25 cellular contexts compared by ENCODE assay signal in the genomic region with DNA sequence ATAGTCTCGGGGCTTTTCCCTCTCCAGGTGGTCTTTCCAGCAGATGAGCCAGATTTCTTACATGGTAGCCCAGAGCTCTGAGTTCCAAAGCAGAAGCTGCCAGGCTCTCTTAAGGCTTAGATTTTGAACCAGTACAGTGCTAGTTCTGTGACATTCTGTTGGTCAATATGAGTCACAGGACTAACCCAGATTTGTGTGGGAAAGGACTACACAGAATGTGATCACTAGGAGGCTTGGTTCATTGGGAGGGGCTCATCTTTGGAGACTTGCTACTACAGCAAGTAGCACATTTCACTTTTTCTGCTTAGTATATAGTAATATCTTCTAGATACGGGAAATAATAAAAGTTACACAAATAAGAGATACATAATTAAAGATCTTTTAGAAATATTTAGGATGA. TPM values are rescaled to one million over a fixed set of nuclear protein-coding genes. Genes with fewer than 3 reads are reported as not detected.
DNase-seq lines count a peak whose midpoint lies in the region; ATAC-seq and TF ChIP-seq lines count a peak whose summit lies in the region.
"Had no signal": no experiment of that assay in that cellular context is flagged by ENCODE, and none has a peak within 500 bp of the region (broad histone marks: within the 10 kb centered on the region; RNA-seq: fewer than 3 reads in every experiment).

No MANE protein-coding gene starts in this region.

- no peaks in the 10 kb centered on the region for H3K36me3 Mint-ChIP-seq in natural killer cell treated with Interleukin-12 subunit alpha and Interleukin-12 subunit beta and Interleukin-15 and Interleukin-18, amount 100 ng/mL, for 72 hours

- H3K4ac ChIP-seq in mesenchymal stem cell (ENCODE audit: low read depth in 1 of 2, low read length in 2 of 2) = no peak overlapping the region
- no peak overlapping the region for H3K4ac ChIP-seq in mesendoderm (ENCODE audit: low read depth, low read length)

- H2AK5ac ChIP-seq in mesenchymal stem cell (ENCODE audit: low read length, severe bottlenecking) = no peak overlapping the region
- H2AK5ac ChIP-seq in mesendoderm (ENCODE audit: low read length) = no peak overlapping the region

- no peak overlapping the region for H3K9ac ChIP-seq in mesenchymal stem cell (ENCODE audit: low read length)
- H3K9ac ChIP-seq in mesendoderm (ENCODE audit: low read length) = no peak overlapping the region

- no peak overlapping the region for H4K91ac ChIP-seq in mesenchymal stem cell (ENCODE audit: low read length)

- DNase-seq in EL = peak; percentile 46
- DNase-seq in RKO (ENCODE audit: low spot score) = peak; percentile 31
- DNase-seq in epithelial cell of prostate (ENCODE audit: low read depth, low spot score) = peak; percentile 26
- peak; percentile 42 for DNase-seq in mesenchymal stem cell
- no peak for DNase-seq in natural killer cell treated with Interleukin-12 subunit alpha and Interleukin-12 subunit beta and Interleukin-15 and Interleukin-18, amount 100 ng/mL, for 72 hours (ENCODE audit: low spot score)
- no peak for DNase-seq in mesendoderm
- no peak for DNase-seq in testis
- DNase-seq: activated CD4-positive, alpha-beta T cell treated with anti-CD3 and anti-CD28 coated beads, Interleukin-2, amount 50 U/mL, for 48 hours; activated naive CD4-positive, alpha-beta T cell treated with Interleukin-2 at 50 U/mL for 16 hours; activated T-cell treated with anti-CD3 and anti-CD28 coated beads for 4 hours; AML-193; aorta; DND-41; immature natural killer cell; Kasumi-1; NCI-H1417 treated with DMSO at 0.1 percent for 48 hours; NCI-H2171; NCI-H69; right cardiac atrium; SHP77 treated with DMSO at 0.1 percent for 48 hours; stimulated activated CD4-positive, alpha-beta T cell treated with anti-CD3 and anti-CD28 coated beads, Interleukin-15, amount 100 ng/mL, for 24 hours; T-helper 1 cell; thyroid gland had no signal

- no peak overlapping the region for H2BK15ac ChIP-seq in mesenchymal stem cell (ENCODE audit: low read depth, poor library complexity, severe bottlenecking)
- H2BK15ac ChIP-seq in mesendoderm (replicated peaks; ENCODE audit: low read depth) = no peak overlapping the region

- H4K5ac ChIP-seq in mesendoderm (ENCODE audit: low read length) = no peak overlapping the region

- H3K4me1 ChIP-seq in mesenchymal stem cell (ENCODE audit: control insufficient read depth, insufficient read depth, low read depth, low read length) (no peaks in the 10 kb centered on the region), mesendoderm (ENCODE audit: control insufficient read depth, low read depth, low read length) (no peaks in the 10 kb centered on the region), testis (no peaks in the 10 kb centered on the region)

- H2BK5ac ChIP-seq in mesenchymal stem cell (ENCODE audit: low read depth, low read length, poor library complexity, severe bottlenecking) = no peak overlapping the region
- no peak overlapping the region for H2BK5ac ChIP-seq in mesendoderm (ENCODE audit: low read length)

- H3K4me2 ChIP-seq in mesenchymal stem cell (ENCODE audit: low read length, poor library complexity, severe bottlenecking) (no peak overlapping the region), mesendoderm (ENCODE audit: low read length) (no peak overlapping the region)

- 100% methylated on average over 1 of the region's 2 CpGs for WGBS in mesenchymal stem cell
- WGBS in mesendoderm (ENCODE audit: extremely low coverage, insufficient coverage, low lambda C conversion rate) = no CpG with 5 or more reads among the region's 2 CpGs
- 50 to 72% methylated on average over 2 of the region's 2 CpGs for WGBS in testis, 2 donors

- H3K79me2 ChIP-seq in mesendoderm (ENCODE audit: control insufficient read depth, insufficient read depth, low read length) = no peaks in the 10 kb centered on the region

- H3K36me3 ChIP-seq in mesenchymal stem cell (ENCODE audit: control insufficient read depth in 1 of 2, insufficient read depth in 2 of 2, low read depth in 1 of 2, low read length in 2 of 2) (peaks cover 10 to 31% of the 10 kb centered on the region in 2 experiments), mesendoderm (ENCODE audit: control insufficient read depth, insufficient read depth, low read length) (peaks cover 4% of the 10 kb centered on the region), testis (ENCODE audit: low read depth, missing control alignments) (no peaks in the 10 kb centered on the region)

- H3K18ac ChIP-seq in mesenchymal stem cell (ENCODE audit: low read depth in 1 of 2, low read length in 2 of 2) = no peak overlapping the region
- no peak overlapping the region for H3K18ac ChIP-seq in mesendoderm (ENCODE audit: low read length)

- no peak overlapping the region for H3K27ac Mint-ChIP-seq in natural killer cell treated with Interleukin-12 subunit alpha and Interleukin-12 subunit beta and Interleukin-15 and Interleukin-18, amount 100 ng/mL, for 72 hours
- H3K27ac Mint-ChIP-seq: immature natural killer cell had no signal

- TF ChIP-seq CTCF in testis (IDR thresholded peaks at IDR 0.05) = no peak

- no peak overlapping the region for H3K23ac ChIP-seq in mesenchymal stem cell (ENCODE audit: low read length in 2 of 2)
- H3K23ac ChIP-seq in mesendoderm (ENCODE audit: low read length) = no peak overlapping the region

- no peak overlapping the region for H3K4me3 Mint-ChIP-seq in natural killer cell treated with Interleukin-12 subunit alpha and Interleukin-12 subunit beta and Interleukin-15 and Interleukin-18, amount 100 ng/mL, for 72 hours
- H3K4me3 Mint-ChIP-seq: immature natural killer cell had no signal

- no peak for TF ChIP-seq POLR2A in testis (IDR thresholded peaks at IDR 0.05)

- H3K79me1 ChIP-seq in mesenchymal stem cell (replicated peaks; ENCODE audit: low read length, poor library complexity, severe bottlenecking) = peaks cover 4% of the 10 kb centered on the region
- no peaks in the 10 kb centered on the region for H3K79me1 ChIP-seq in mesendoderm (ENCODE audit: low read length)

- no peak for ATAC-seq in natural killer cell treated with Interleukin-12 subunit alpha and Interleukin-12 subunit beta and Interleukin-15 and Interleukin-18, amount 100 ng/mL, for 72 hours
- no peak for ATAC-seq in HG03045 (IDR thresholded peaks at IDR 0.05; ENCODE audit: unreplicated experiment)
- ATAC-seq: right cardiac atrium had no signal

- H3K14ac ChIP-seq in mesenchymal stem cell (ENCODE audit: low read length in 2 of 2) = no peak overlapping the region

- H3K56ac ChIP-seq in mesendoderm (ENCODE audit: low read length) = no peak overlapping the region

- no peak overlapping the region for H3K4me3 ChIP-seq in mesenchymal stem cell (ENCODE audit: insufficient read depth in 1 of 2, low read depth in 1 of 2, low read length in 2 of 2)
- no peak overlapping the region for H3K4me3 ChIP-seq in mesendoderm (ENCODE audit: low read length)
- no peak overlapping the region for H3K4me3 ChIP-seq in testis
- H3K4me3 ChIP-seq: thyroid gland had no signal

- H3K9me3 ChIP-seq in mesenchymal stem cell (ENCODE audit: control insufficient read depth, low read length) (no peaks in the 10 kb centered on the region), testis (no peaks in the 10 kb centered on the region)
- H3K9me3 ChIP-seq: thyroid gland had no signal

- H3K27me3 ChIP-seq in mesenchymal stem cell (ENCODE audit: control insufficient read depth in 1 of 2, insufficient read depth in 1 of 2, low read length in 2 of 2) (no peaks in the 10 kb centered on the region), mesendoderm (ENCODE audit: insufficient read depth, low read length, poor library complexity) (no peaks in the 10 kb centered on the region), testis (no peaks in the 10 kb centered on the region)
- H3K27me3 ChIP-seq: thyroid gland had no signal

- peaks cover 0 to under 1% of the 10 kb centered on the region in 2 donors for H3K4me1 Mint-ChIP-seq in natural killer cell treated with Interleukin-12 subunit alpha and Interleukin-12 subunit beta and Interleukin-15 and Interleukin-18, amount 100 ng/mL, for 72 hours (ENCODE audit: low read depth in 2 of 2)
- H3K4me1 Mint-ChIP-seq: immature natural killer cell had no signal

- H3K9me3 Mint-ChIP-seq in natural killer cell treated with Interleukin-12 subunit alpha and Interleukin-12 subunit beta and Interleukin-15 and Interleukin-18, amount 100 ng/mL, for 72 hours = no peaks in the 10 kb centered on the region
- H3K9me3 Mint-ChIP-seq: immature natural killer cell had no signal

- H3K27ac ChIP-seq in epithelial cell of prostate (peak overlapping the region; percentile 16), mesenchymal stem cell (ENCODE audit: low read length, poor library complexity, severe bottlenecking) (no peak overlapping the region), mesendoderm (ENCODE audit: low read depth, low read length) (no peak overlapping the region), testis (no peak overlapping the region)
- H3K27ac ChIP-seq: thyroid gland, VCaP had no signal

- no peak overlapping the region for H2BK120ac ChIP-seq in mesenchymal stem cell (ENCODE audit: low read depth, low read length)
- no peak overlapping the region for H2BK120ac ChIP-seq in mesendoderm (ENCODE audit: low read depth, low read length)

- intact Hi-C loops in testis (cut with DNase I; ENCODE audit: low total_unique reads) = no loop called here

- no peak overlapping the region for H4K8ac ChIP-seq in mesenchymal stem cell (ENCODE audit: low read length)
- H4K8ac ChIP-seq in mesendoderm (ENCODE audit: low read depth, low read length) = no peak overlapping the region

- H2AFZ ChIP-seq in mesenchymal stem cell (ENCODE audit: low read depth, low read length) = no peak overlapping the region

- no peak overlapping the region for H2BK12ac ChIP-seq in mesenchymal stem cell (ENCODE audit: low read length in 2 of 2)

- no peaks in the 10 kb centered on the region for H3K27me3 Mint-ChIP-seq in natural killer cell treated with Interleukin-12 subunit alpha and Interleukin-12 subunit beta and Interleukin-15 and Interleukin-18, amount 100 ng/mL, for 72 hours

RNA-seq across cellular contexts. Expression of gene RNF214, which starts 24.1 kb away (rescaled TPM):
- 13.9 TPM for polyA plus RNA-seq in mesenchymal stem cell (2013, experiment 1 of 2)
- 13.3 TPM for polyA plus RNA-seq in mesenchymal stem cell (2013, experiment 2 of 2)
- total RNA-seq in natural killer cell treated with Interleukin-12 subunit alpha and Interleukin-12 subunit beta and Interleukin-15 and Interleukin-18, amount 100 ng/mL, for 72 hours = 10 to 100 TPM; 18.9 to 21.6 TPM
- polyA plus RNA-seq in mesendoderm (2013, experiment 1 of 2) = 16.9 TPM
- polyA plus RNA-seq in mesendoderm (2013, experiment 2 of 2) = 16.0 TPM
- total RNA-seq in testis = 10 to 100 TPM; 37.8 to 48.9 TPM
- 44.9 TPM for polyA plus RNA-seq in testis (ENCODE audit: insufficient read depth, low read depth, low replicate concordance)

RNA-seq across cellular contexts. Expression of gene PCSK7, which starts 24.7 kb away (rescaled TPM):
- polyA plus RNA-seq in mesenchymal stem cell (2013, experiment 1 of 2) = 18.3 TPM
- polyA plus RNA-seq in mesenchymal stem cell (2013, experiment 2 of 2) = 17.5 TPM
- 100 to 1,000 TPM; 140 to 206 TPM for total RNA-seq in natural killer cell treated with Interleukin-12 subunit alpha and Interleukin-12 subunit beta and Interleukin-15 and Interleukin-18, amount 100 ng/mL, for 72 hours
- polyA plus RNA-seq in mesendoderm (2013, experiment 1 of 2) = 15.6 TPM
- 15.8 TPM for polyA plus RNA-seq in mesendoderm (2013, experiment 2 of 2)
- 10 to 100 TPM; 57.7 to 66.5 TPM for total RNA-seq in testis
- polyA plus RNA-seq in testis (ENCODE audit: insufficient read depth, low read depth, low replicate concordance) = 52.0 TPM

RNA-seq across cellular contexts. Expression of gene BACE1-AS, which starts 34.6 kb away (rescaled TPM):
- polyA plus RNA-seq in mesenchymal stem cell (2013, experiment 1 of 2) = 4.7 TPM
- polyA plus RNA-seq in mesenchymal stem cell (2013, experiment 2 of 2) = 5.0 TPM
- 1 to 10 TPM; 4.2 to 6.9 TPM for total RNA-seq in natural killer cell treated with Interleukin-12 subunit alpha and Interleukin-12 subunit beta and Interleukin-15 and Interleukin-18, amount 100 ng/mL, for 72 hours
- polyA plus RNA-seq in mesendoderm (2013, experiment 1 of 2) = 4.8 TPM
- polyA plus RNA-seq in mesendoderm (2013, experiment 2 of 2) = 5.1 TPM
- 10 to 100 TPM; 13.8 to 17.9 TPM for total RNA-seq in testis
- polyA plus RNA-seq in testis (ENCODE audit: insufficient read depth, low read depth, low replicate concordance) = 11.2 TPM

RNA-seq across cellular contexts. Expression of gene TAGLN, which starts 57.4 kb away (rescaled TPM):
- polyA plus RNA-seq in mesenchymal stem cell (2013, experiment 1 of 2) = 563 TPM
- 558 TPM for polyA plus RNA-seq in mesenchymal stem cell (2013, experiment 2 of 2)
- total RNA-seq in natural killer cell treated with Interleukin-12 subunit alpha and Interleukin-12 subunit beta and Interleukin-15 and Interleukin-18, amount 100 ng/mL, for 72 hours = 1 to 10 TPM; 4.8 to 7.4 TPM
- polyA plus RNA-seq in mesendoderm (2013, experiment 1 of 2) = 928 TPM
- polyA plus RNA-seq in mesendoderm (2013, experiment 2 of 2) = 989 TPM
- 100 to 1,000 TPM; 167 to 187 TPM for total RNA-seq in testis
- 800 TPM for polyA plus RNA-seq in testis (ENCODE audit: insufficient read depth, low read depth, low replicate concordance)

RNA-seq across cellular contexts. Expression of gene BACE1, which starts 59.5 kb away (rescaled TPM):
- polyA plus RNA-seq in mesenchymal stem cell (2013, experiment 1 of 2) = 38.4 TPM
- polyA plus RNA-seq in mesenchymal stem cell (2013, experiment 2 of 2) = 38.9 TPM
- total RNA-seq in natural killer cell treated with Interleukin-12 subunit alpha and Interleukin-12 subunit beta and Interleukin-15 and Interleukin-18, amount 100 ng/mL, for 72 hours = under 1 TPM; 0.21 to 0.89 TPM
- polyA plus RNA-seq in mesendoderm (2013, experiment 1 of 2) = 6.1 TPM
- polyA plus RNA-seq in mesendoderm (2013, experiment 2 of 2) = 6.0 TPM
- 10 to 100 TPM; 24.7 to 32.5 TPM for total RNA-seq in testis
- polyA plus RNA-seq in testis (ENCODE audit: insufficient read depth, low read depth, low replicate concordance) = 50.4 TPM

Comparison
In these comparisons a context has a peak if more than half of its experiments do, and no peak if none do; other contexts are left out.
1. DNase-seq: peak in EL (single experiment), RKO (single experiment), epithelial cell of prostate (single experiment) and mesenchymal stem cell (single experiment); none in natural killer cell treated with Interleukin-12 subunit alpha and Interleukin-12 subunit beta and Interleukin-15 and Interleukin-18, amount 100 ng/mL, for 72 hours (single experiment), mesendoderm (single experiment) and testis (single experiment).